ENCODE assay signal across 13 cellular contexts in the genomic region with DNA sequence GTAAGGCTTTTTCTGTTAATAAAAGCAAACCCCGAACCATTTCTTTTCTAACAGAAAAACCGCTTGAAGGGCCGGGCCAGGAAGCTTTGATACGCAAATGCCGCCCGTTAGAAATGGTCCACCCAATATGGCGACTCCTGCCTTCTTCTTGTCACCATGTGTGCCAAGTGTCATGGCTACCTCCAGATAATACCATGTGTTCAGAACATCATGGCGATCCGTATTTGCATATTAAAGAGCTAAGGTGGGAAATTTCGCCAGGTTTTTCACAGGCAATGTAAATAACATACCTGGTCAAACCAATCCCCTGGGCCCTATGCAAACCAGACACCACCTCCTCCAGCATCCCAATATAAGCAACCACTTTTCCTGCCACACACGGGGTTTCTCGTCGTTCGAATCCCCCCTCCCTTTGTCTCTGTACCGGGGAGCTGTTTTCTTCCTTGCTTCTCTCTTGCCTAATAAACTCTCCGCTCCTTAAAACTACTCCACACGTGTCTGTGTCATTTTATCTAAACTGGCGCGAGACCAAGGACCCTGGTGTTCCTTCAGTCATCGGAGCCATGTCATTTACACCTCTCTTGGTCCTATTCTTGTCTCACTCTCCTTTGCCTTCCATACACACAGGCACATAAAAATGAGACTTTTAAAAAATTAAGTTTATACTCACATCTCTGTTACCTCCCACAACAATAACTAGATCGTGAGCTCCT. TPM values are rescaled to one million over a fixed set of nuclear protein-coding genes. Genes with fewer than 3 reads are reported as not detected.
DNase-seq lines count a peak whose midpoint lies in the region; ATAC-seq and TF ChIP-seq lines count a peak whose summit lies in the region.
"Had no signal": no experiment of that assay in that cellular context is flagged by ENCODE, and none has a peak within 500 bp of the region (broad histone marks: within the 10 kb centered on the region; RNA-seq: fewer than 3 reads in every experiment).

No MANE protein-coding gene starts in this region.

- ATAC-seq in PC-3 = no peak
- ATAC-seq in GM19328 (IDR thresholded peaks at IDR 0.05; ENCODE audit: unreplicated experiment) = no peak
- ATAC-seq in GM21529 (IDR thresholded peaks at IDR 0.05; ENCODE audit: unreplicated experiment) = no peak
- no peak for ATAC-seq in GM18517 (IDR thresholded peaks at IDR 0.05; ENCODE audit: unreplicated experiment)

- TF ChIP-seq POLR2A in esophagus muscularis mucosa (IDR thresholded peaks at IDR 0.05; ENCODE audit: low read depth) = no peak

- DNase-seq in Caki2 (ENCODE audit: low read depth) = peak; percentile 22
- no peak for DNase-seq in PC-3
- no peak for DNase-seq in esophagus muscularis mucosa (ENCODE audit: extremely low spot score)
- peak; percentile 10 for DNase-seq in mesenchymal stem cell
- no peak for DNase-seq in cerebellar cortex (ENCODE audit: low spot score)
- DNase-seq: activated CD4-positive, alpha-beta T cell treated with anti-CD3 and anti-CD28 coated beads, Interleukin-2, amount 50 U/mL, for 48 hours; activated T-cell treated with anti-CD3 and anti-CD28 coated beads, Interleukin-2, amount 50 U/mL, for 48 hours; NCI-H187; retina; stimulated activated CD4-positive, alpha-beta T cell treated with anti-CD3 and anti-CD28 coated beads, Interleukin-2, amount 100 ng/mL, for 24 hours had no signal

- no TSS peak for BruUV-seq in PC-3 (replicated peaks; lab: Mats Ljungman, UMichigan)

- peaks cover 86% of the 10 kb centered on the region for H3K79me2 ChIP-seq in PC-3 (ENCODE audit: low read length)

- WGBS in esophagus muscularis mucosa = 87% methylated on average over 21 of the region's 21 CpGs
- 71% methylated on average over 21 of the region's 21 CpGs for WGBS in mesenchymal stem cell

- no peaks in the 10 kb centered on the region for H3K9me2 ChIP-seq in PC-3 (replicated peaks; ENCODE audit: low read length)

- peak overlapping the region; percentile 35; the same call in 1 of the 2 replicates for H3K27ac ChIP-seq in PC-3 (ENCODE audit: low read length)
- peak overlapping the region; percentile 18 to 64 (median 52) for H3K27ac ChIP-seq in esophagus muscularis mucosa (replicated peaks in 1 of 4)
- H3K27ac ChIP-seq in mesenchymal stem cell (ENCODE audit: low read length, poor library complexity, severe bottlenecking) = peak overlapping the region; percentile 75

- no peaks in the 10 kb centered on the region for H3F3A ChIP-seq in PC-3 (ENCODE audit: low read length, unreplicated experiment)

- H2BK15ac ChIP-seq in mesenchymal stem cell (ENCODE audit: low read depth, poor library complexity, severe bottlenecking) = peak overlapping the region; percentile 38

- no peak for TF ChIP-seq EP300 in esophagus muscularis mucosa (IDR thresholded peaks at IDR 0.05)

- peak overlapping the region; percentile 86 to 94 for H2BK12ac ChIP-seq in mesenchymal stem cell (ENCODE audit: low read length in 2 of 2)

- no peak overlapping the region for H2BK5ac ChIP-seq in mesenchymal stem cell (ENCODE audit: low read depth, low read length, poor library complexity, severe bottlenecking)

- no peaks in the 10 kb centered on the region for H3K27me3 ChIP-seq in PC-3 (ENCODE audit: low read length)
- no peaks in the 10 kb centered on the region for H3K27me3 ChIP-seq in esophagus muscularis mucosa
- no peaks in the 10 kb centered on the region for H3K27me3 ChIP-seq in mesenchymal stem cell (ENCODE audit: control insufficient read depth in 1 of 2, insufficient read depth in 1 of 2, low read length in 2 of 2)

- peak overlapping the region; percentile 56 to 82 for H3K18ac ChIP-seq in mesenchymal stem cell (ENCODE audit: low read depth in 1 of 2, low read length in 2 of 2)

- CTCF ChIA-PET in PC-3 (lab: Charles Lee) = interaction anchor here (0.6 kb wide), 1 partner anchor 74 kb away, joined by 3 read pairs; the partner anchor contains the start of gene ECT2

- peak overlapping the region; percentile 83 for H4K8ac ChIP-seq in mesenchymal stem cell (ENCODE audit: low read length)

- H2BK120ac ChIP-seq in mesenchymal stem cell (ENCODE audit: low read depth, low read length) = peak overlapping the region; percentile 62

- H3K36me3 ChIP-seq in PC-3 (ENCODE audit: low read depth, low read length) (peaks cover 12% of the 10 kb centered on the region), esophagus muscularis mucosa (no peaks in the 10 kb centered on the region), mesenchymal stem cell (ENCODE audit: control insufficient read depth in 1 of 2, insufficient read depth in 2 of 2, low read depth in 1 of 2, low read length in 2 of 2) (no peaks in the 10 kb centered on the region)

- TF ChIP-seq CTCF in PC-3 (conservative IDR thresholded peaks at IDR 0.05; ENCODE audit: low read depth, low read length) (no peak), esophagus muscularis mucosa (IDR thresholded peaks at IDR 0.05) (no peak)

- H4K20me1 ChIP-seq in PC-3 (ENCODE audit: low read length) = 0 out of 2 replicates have a peak, but pooled peaks cover 11% of the 10 kb centered on the region

- no peak overlapping the region for H3K9ac ChIP-seq in PC-3 (ENCODE audit: low read length)
- peak overlapping the region; percentile 56 for H3K9ac ChIP-seq in mesenchymal stem cell (ENCODE audit: low read length)

- no peak overlapping the region for H3K23ac ChIP-seq in mesenchymal stem cell (ENCODE audit: low read length in 2 of 2)

- no peak overlapping the region for H4K91ac ChIP-seq in mesenchymal stem cell (ENCODE audit: low read length)

- H3K79me1 ChIP-seq in mesenchymal stem cell (replicated peaks; ENCODE audit: low read length, poor library complexity, severe bottlenecking) = peaks cover 22% of the 10 kb centered on the region

- peaks cover 36% of the 10 kb centered on the region for H3K4me1 ChIP-seq in PC-3 (ENCODE audit: insufficient read depth, low read length)
- H3K4me1 ChIP-seq in esophagus muscularis mucosa = peaks cover 32 to 43% (median 40%) of the 10 kb centered on the region in 4 donors
- H3K4me1 ChIP-seq in mesenchymal stem cell (ENCODE audit: control insufficient read depth, insufficient read depth, low read depth, low read length) = peaks cover 9% of the 10 kb centered on the region

- H2AK5ac ChIP-seq in mesenchymal stem cell (ENCODE audit: low read length, severe bottlenecking) = peak overlapping the region; percentile 97

- intact Hi-C loops in PC-3 (cut with micrococcal nuclease) = no loop called here
- intact Hi-C loops in esophagus muscularis mucosa (cut with DNase I) = loop anchor here (5.0 kb wide), 1 partner anchor 71 kb away; no protein-coding TSS in a partner anchor

- no peak overlapping the region for H2AFZ ChIP-seq in PC-3 (ENCODE audit: low read length)
- peak overlapping the region; percentile 23 for H2AFZ ChIP-seq in mesenchymal stem cell (ENCODE audit: low read depth, low read length)

- H3K4me2 ChIP-seq in PC-3 (ENCODE audit: low read length) (no peak overlapping the region), mesenchymal stem cell (ENCODE audit: low read length, poor library complexity, severe bottlenecking) (peak overlapping the region; percentile 19)

- in situ Hi-C loops in Caki2 (cut with HindIII; ENCODE audit: low pct_unique_long_range_greater_than_20kb, low sequenced_read_pairs) = no loop called here

- H3K4ac ChIP-seq in mesenchymal stem cell (ENCODE audit: low read depth in 1 of 2, low read length in 2 of 2) = peak overlapping the region; percentile 51 to 84

- POLR2A ChIA-PET in PC-3 (lab: Charles Lee; ENCODE audit: unreplicated experiment) = no interaction called here

- H3K9me3 ChIP-seq in PC-3 (ENCODE audit: low read length) (no peaks in the 10 kb centered on the region), esophagus muscularis mucosa (no peaks in the 10 kb centered on the region), mesenchymal stem cell (ENCODE audit: control insufficient read depth, low read length) (no peaks in the 10 kb centered on the region)

- H3K14ac ChIP-seq in mesenchymal stem cell (ENCODE audit: low read length in 2 of 2) = peak overlapping the region in 1 of 2 experiments; percentile 60

- H3K4me3 ChIP-seq in PC-3 (ENCODE audit: low read length) = no peak overlapping the region
- H3K4me3 ChIP-seq in esophagus muscularis mucosa = no peak overlapping the region
- no peak overlapping the region for H3K4me3 ChIP-seq in mesenchymal stem cell (ENCODE audit: insufficient read depth in 1 of 2, low read depth in 1 of 2, low read length in 2 of 2)

RNA-seq across cellular contexts. Expression of gene NCEH1, which starts 34.5 kb away (rescaled TPM):
- total RNA-seq in Caki2 (2014; rRNA removed; shearing (Covaris generic); ENCODE audit: low replicate concordance) = 22.5 and 45.2 TPM in 2 replicates
- total RNA-seq in PC-3 (2014; rRNA removed) (28.2 and 33.9 TPM in 2 replicates), esophagus muscularis mucosa (10 to 100 TPM in 1 of 4 donors, 1 to 10 TPM in 3; 3.0 to 11.6 (median 3.7) TPM)
- 13.5 TPM for polyA plus RNA-seq in mesenchymal stem cell (2013, experiment 1 of 2)
- polyA plus RNA-seq in mesenchymal stem cell (2013, experiment 2 of 2) = 13.3 TPM

Comparison
In these comparisons a context has a peak if more than half of its experiments do, and no peak if none do; other contexts are left out.
1. DNase-seq: peak in Caki2 (single experiment) and mesenchymal stem cell (single experiment); none in PC-3 (single experiment), esophagus muscularis mucosa (single experiment) and cerebellar cortex (single experiment).
2. Peak in every context shown above with its lines, with median percentiles within 50 percentile points of each other: H3K27ac ChIP-seq.